Comparison of ENCODE assay signal across 8 cellular contexts in genomic region chr19:40432760-40433159, GRCh38. TPM values are rescaled to one million over a fixed set of nuclear protein-coding genes. Genes with fewer than 3 reads are reported as not detected.
DNase-seq lines count a peak whose midpoint lies in the region; ATAC-seq, FAIRE-seq and TF ChIP-seq lines count a peak whose summit lies in the region.
"Not testable (repeated sequence)": the region's sequence is repeated elsewhere in the genome, so short reads cannot be mapped to it uniquely, and the experiment has no call there.

No MANE protein-coding gene starts in this region.

- peak overlapping the region; percentile 4 for H2AFZ ChIP-seq in IMR-90 (replicated peaks; ENCODE audit: low read length, poor library complexity)
- H2AFZ ChIP-seq in keratinocyte (ENCODE audit: control insufficient read depth, low read length); neural progenitor cell (replicated peaks): not testable (repeated sequence)

- not testable (repeated sequence) for TF ChIP-seq POLR2A in IMR-90 (IDR thresholded peaks at IDR 0.05; ENCODE audit: low read depth, low read length); stomach (IDR thresholded peaks at IDR 0.05)

- ATAC-seq in IMR-90 (ENCODE audit: low read depth): not testable (repeated sequence)

- not testable (repeated sequence) for H3K27me3 ChIP-seq in BLaER1; IMR-90 (ENCODE audit: control insufficient read depth, insufficient read depth, low read length); adipocyte (replicated peaks; ENCODE audit: control insufficient read depth, insufficient read depth, low read length); keratinocyte (ENCODE audit: control insufficient read depth, extremely low read depth, insufficient read depth, low read length); neural progenitor cell; stomach

- H3F3A ChIP-seq in neural progenitor cell (ENCODE audit: low read depth): peaks cover 45% of the 10 kb centered on the region

- dilution Hi-C loops in IMR-90 (cut with HindIII; ENCODE audit: low sequenced_read_pairs, unreplicated experiment); keratinocyte (cut with MboI; ENCODE audit: extremely low pct_ligation_motif_present, low sequenced_read_pairs): not testable (repeated sequence)

- H4K8ac ChIP-seq in IMR-90 (ENCODE audit: low read depth in 2 of 2, low read length in 2 of 2): peak overlapping the region; percentile 93 to 99; a peak in 3 of 4 replicates

- H3K36me3 ChIP-seq in BLaER1; IMR-90 (ENCODE audit: control insufficient read depth, insufficient read depth, low read length); adipocyte (ENCODE audit: control insufficient read depth, insufficient read depth, low read length, severe bottlenecking); keratinocyte (ENCODE audit: control insufficient read depth in 2 of 2, extremely low read depth in 1 of 2, insufficient read depth in 2 of 2, low read length in 2 of 2); neural progenitor cell; stomach: not testable (repeated sequence)

- peak overlapping the region; percentile 63 for H3K4me3 ChIP-seq in BLaER1
- H3K4me3 ChIP-seq in IMR-90 (ENCODE audit: insufficient read depth, low read depth, low read length): not testable (repeated sequence)
- peak overlapping the region; percentile 75 for H3K4me3 ChIP-seq in adipocyte (ENCODE audit: low read length)
- H3K4me3 ChIP-seq in keratinocyte (ENCODE audit: control insufficient read depth in 2 of 3, extremely low read depth in 1 of 3, insufficient read depth in 2 of 3, low read depth in 1 of 3, low read length in 3 of 3): peak overlapping the region in 2 of 3 experiments; percentile 60 to 69
- H3K4me3 ChIP-seq in neural progenitor cell: peak overlapping the region; percentile 33
- peak overlapping the region; percentile 40 to 50 (median 44) for H3K4me3 ChIP-seq in stomach

- not testable (repeated sequence) for H3K79me1 ChIP-seq in IMR-90 (ENCODE audit: low read depth in 1 of 2, low read length in 2 of 2)

- in situ Hi-C loops in IMR-90 (cut with MboI; ENCODE audit: low sequenced_read_pairs): not testable (repeated sequence)

- peak overlapping the region; percentile 91 for H3K27ac ChIP-seq in BLaER1
- H3K27ac ChIP-seq in IMR-90 (ENCODE audit: insufficient read depth, low read length): peak overlapping the region; percentile 91
- H3K27ac ChIP-seq in keratinocyte (ENCODE audit: control insufficient read depth, insufficient read depth, low read length): peak overlapping the region; percentile 78
- not testable (repeated sequence) for H3K27ac ChIP-seq in neural progenitor cell
- peak overlapping the region; percentile 84 to 97 (median 95) for H3K27ac ChIP-seq in stomach

- WGBS in IMR-90 (ENCODE audit: extremely low coverage in 2 of 2, insufficient read length in 1 of 2), 2 experiments: no CpG with 5 or more reads among the region's 7 CpGs
- WGBS in stomach, 5 donors: 25 to 34% (median 27%) methylated on average over 7 of the region's 7 CpGs

- H3K9ac ChIP-seq in BLaER1: peak overlapping the region; percentile 86
- peak overlapping the region; percentile 87 for H3K9ac ChIP-seq in IMR-90 (ENCODE audit: low read depth, low read length)
- peak overlapping the region; percentile 93 for H3K9ac ChIP-seq in adipocyte (ENCODE audit: low read length)
- peak overlapping the region; percentile 80 for H3K9ac ChIP-seq in keratinocyte (ENCODE audit: control insufficient read depth, extremely low read depth, insufficient read depth, low read length)
- H3K9ac ChIP-seq in neural progenitor cell: not testable (repeated sequence)

- peak overlapping the region; percentile 98 for H4K91ac ChIP-seq in IMR-90 (ENCODE audit: insufficient read depth, low read depth, low read length)

- not testable (repeated sequence) for FAIRE-seq in keratinocyte (lab: Jason Lieb, UNC)

- not testable (repeated sequence) for H3K18ac ChIP-seq in IMR-90 (ENCODE audit: low read depth, low read length)

- not testable (repeated sequence) for H3K9me3 Mint-ChIP-seq in T-helper 1 cell treated with Interleukin-12 subunit alpha and Interleukin-12 subunit beta and Interleukin-4 antibody, amounts not matched to agents 30 μg/mL and 1 μg/mL, for 36 hours; endothelial cell (ENCODE audit: unreplicated experiment); neural progenitor cell

- not testable (repeated sequence) for H3K23ac ChIP-seq in IMR-90 (ENCODE audit: low read depth, low read length)

- TF ChIP-seq CTCF in IMR-90 (conservative IDR thresholded peaks at IDR 0.05; ENCODE audit: low read depth, low read length); endothelial cell (IDR thresholded peaks at IDR 0.05; ENCODE audit: unreplicated experiment); keratinocyte (optimal IDR thresholded peaks at IDR 0.05 in 1 of 3, IDR thresholded peaks at IDR 0.05 in 1 of 3, conservative IDR thresholded peaks at IDR 0.05 in 1 of 3; ENCODE audit: extremely low read depth in 1 of 3, insufficient read depth in 2 of 3, low read length in 3 of 3); neural progenitor cell (IDR thresholded peaks at IDR 0.05); stomach (IDR thresholded peaks at IDR 0.05): not testable (repeated sequence)

- H3K9me3 ChIP-seq in BLaER1; IMR-90 (ENCODE audit: control insufficient read depth, insufficient read depth, low read length); adipocyte (ENCODE audit: control insufficient read depth, low read length); keratinocyte (ENCODE audit: control insufficient read depth, low read depth, low read length); neural progenitor cell (ENCODE audit: low read depth); stomach: not testable (repeated sequence)

- H3K14ac ChIP-seq in IMR-90 (replicated peaks; ENCODE audit: low read depth, low read length): peak overlapping the region; percentile 94; the same call in 1 of the 2 replicates

- intact Hi-C loops in IMR-90 (cut with micrococcal nuclease); stomach (cut with DNase I; ENCODE audit: low total_unique reads): not testable (repeated sequence)

- H3K4me1 Mint-ChIP-seq in T-helper 1 cell treated with Interleukin-12 subunit alpha and Interleukin-12 subunit beta and Interleukin-4 antibody, amounts not matched to agents 30 μg/mL and 1 μg/mL, for 36 hours (ENCODE audit: low read depth); endothelial cell (ENCODE audit: unreplicated experiment): not testable (repeated sequence)
- peaks cover 23% of the 10 kb centered on the region for H3K4me1 Mint-ChIP-seq in neural progenitor cell

- peak overlapping the region; percentile 99 for H3K27ac Mint-ChIP-seq in T-helper 1 cell treated with Interleukin-12 subunit alpha and Interleukin-12 subunit beta and Interleukin-4 antibody, amounts not matched to agents 30 μg/mL and 1 μg/mL, for 36 hours
- peak overlapping the region; percentile 97 for H3K27ac Mint-ChIP-seq in endothelial cell (ENCODE audit: unreplicated experiment)
- H3K27ac Mint-ChIP-seq in neural progenitor cell: peak overlapping the region; percentile 91

- CTCF ChIA-PET in IMR-90 (lab: Yijun Ruan, JAX): interaction anchor here (0.6 kb wide), 1 partner anchor 202 kb away, joined by 3 read pairs; no protein-coding TSS in a partner anchor

- peak overlapping the region; percentile 85; the same call in 1 of the 2 replicates for H2AK5ac ChIP-seq in IMR-90 (ENCODE audit: low read depth, low read length)

- not testable (repeated sequence) for H2AK9ac ChIP-seq in IMR-90 (replicated peaks; ENCODE audit: low read depth, low read length, poor library complexity)

- H3K4me2 ChIP-seq in BLaER1 (peak overlapping the region; percentile 93), IMR-90 (ENCODE audit: low read depth, low read length) (peak overlapping the region; percentile 75), keratinocyte (ENCODE audit: control insufficient read depth, extremely low read depth, insufficient read depth, low read depth, low read length) (peak overlapping the region; percentile 86), neural progenitor cell (peak overlapping the region; percentile 74)

- TF ChIP-seq RAD21 in IMR-90 (IDR thresholded peaks at IDR 0.05; ENCODE audit: low read length): not testable (repeated sequence)

- peak overlapping the region; percentile 86 for H2BK5ac ChIP-seq in IMR-90 (ENCODE audit: low read depth, low read length, poor library complexity, severe bottlenecking)

- H3K36me3 Mint-ChIP-seq in T-helper 1 cell treated with Interleukin-12 subunit alpha and Interleukin-12 subunit beta and Interleukin-4 antibody, amounts not matched to agents 30 μg/mL and 1 μg/mL, for 36 hours (ENCODE audit: low read depth); endothelial cell (ENCODE audit: low read depth, unreplicated experiment); neural progenitor cell: not testable (repeated sequence)

- H3K9me1 ChIP-seq in IMR-90 (ENCODE audit: insufficient read depth, low read length); keratinocyte (ENCODE audit: control insufficient read depth, extremely low read depth, insufficient read depth, low read length): not testable (repeated sequence)

- peak overlapping the region; percentile 64; the same call in 1 of the 2 replicates for H4K5ac ChIP-seq in IMR-90 (ENCODE audit: low read depth, low read length)

- not testable (repeated sequence) for DNase-seq in IMR-90; adipocyte (ENCODE audit: low read depth); endothelial cell (ENCODE audit: low spot score); keratinocyte (ENCODE audit: low read depth, low spot score); neural progenitor cell (ENCODE audit: low spot score); stomach

- peaks cover 33% of the 10 kb centered on the region for H3K4me1 ChIP-seq in BLaER1
- H3K4me1 ChIP-seq in IMR-90 (ENCODE audit: control insufficient read depth, insufficient read depth, low read length): peaks cover 11% of the 10 kb centered on the region
- peaks cover 16% of the 10 kb centered on the region for H3K4me1 ChIP-seq in adipocyte (ENCODE audit: control insufficient read depth, insufficient read depth, low read length)
- H3K4me1 ChIP-seq in keratinocyte (ENCODE audit: control insufficient read depth, extremely low read depth, insufficient read depth, low read length): peaks cover 11% of the 10 kb centered on the region
- H3K4me1 ChIP-seq in neural progenitor cell: peaks cover 10% of the 10 kb centered on the region
- H3K4me1 ChIP-seq in stomach: peaks cover 16 to 30% (median 27%) of the 10 kb centered on the region in 4 donors

- not testable (repeated sequence) for H2BK15ac ChIP-seq in IMR-90 (ENCODE audit: low read depth, low read length)

- H3K4ac ChIP-seq in IMR-90 (ENCODE audit: low read depth, low read length): peak overlapping the region; percentile 96

- not testable (repeated sequence) for H2BK20ac ChIP-seq in IMR-90 (ENCODE audit: low read depth, low read length)

- peak overlapping the region; percentile 95 for H3K4me3 Mint-ChIP-seq in T-helper 1 cell treated with Interleukin-12 subunit alpha and Interleukin-12 subunit beta and Interleukin-4 antibody, amounts not matched to agents 30 μg/mL and 1 μg/mL, for 36 hours
- peak overlapping the region; percentile 89 for H3K4me3 Mint-ChIP-seq in endothelial cell (ENCODE audit: unreplicated experiment)
- H3K4me3 Mint-ChIP-seq in neural progenitor cell: peak overlapping the region; percentile 84

- H2BK120ac ChIP-seq in IMR-90 (ENCODE audit: low read depth, low read length): peak overlapping the region; percentile 78; the same call in 1 of the 2 replicates

- TF ChIP-seq EP300 in stomach (IDR thresholded peaks at IDR 0.05): not testable (repeated sequence)

- H4K20me1 ChIP-seq in BLaER1; IMR-90 (ENCODE audit: insufficient read depth, low read length); keratinocyte (ENCODE audit: control insufficient read depth, extremely low read depth, insufficient read depth, low read length); neural progenitor cell (ENCODE audit: low read depth): not testable (repeated sequence)

- H3K27me3 Mint-ChIP-seq in T-helper 1 cell treated with Interleukin-12 subunit alpha and Interleukin-12 subunit beta and Interleukin-4 antibody, amounts not matched to agents 30 μg/mL and 1 μg/mL, for 36 hours (ENCODE audit: low read depth); endothelial cell (ENCODE audit: unreplicated experiment): not testable (repeated sequence)
- peaks cover 10% of the 10 kb centered on the region for H3K27me3 Mint-ChIP-seq in neural progenitor cell (ENCODE audit: insufficient read depth, low read depth)

- POLR2A ChIA-PET in IMR-90 (lab: Charles Lee; ENCODE audit: unreplicated experiment): interaction anchor here (1.0 kb wide), 1 partner anchor 12 kb away, joined by 3 read pairs; no protein-coding TSS in a partner anchor

- BruUV-seq in IMR-90 (replicated peaks; lab: Mats Ljungman, UMichigan): not testable (repeated sequence)

- H3K56ac ChIP-seq in IMR-90 (ENCODE audit: extremely low read depth, insufficient read depth, low read length): peak overlapping the region; percentile 98; the same call in 1 of the 2 replicates

- H3K79me2 ChIP-seq in keratinocyte (ENCODE audit: control insufficient read depth, insufficient read depth, low read length); neural progenitor cell (ENCODE audit: low read depth): not testable (repeated sequence)

RNA-seq across cellular contexts. Expression of gene SERTAD1, which starts 7.0 kb away (rescaled TPM):
- 25.6 and 27.4 TPM in 2 replicates for total RNA-seq in IMR-90 (2012; rRNA removed)
- polyA plus RNA-seq in IMR-90 (2012; rRNA removed): 21.1 and 29.5 TPM in 2 replicates
- polyA plus RNA-seq in IMR-90 (2012; cell fraction: cytosol; rRNA removed): 44.7 and 59.8 TPM in 2 replicates
- 12.6 and 23.7 TPM in 2 replicates for polyA plus RNA-seq in IMR-90 (2012; cell fraction: nucleus; rRNA removed; ENCODE audit: low replicate concordance)
- total RNA-seq in endothelial cell (ENCODE audit: unreplicated experiment): 11.8 TPM
- 9.5 to 15.4 TPM (median 10.5 TPM) in 3 replicates for polyA plus RNA-seq in keratinocyte
- 17.5 TPM for polyA plus RNA-seq in keratinocyte (2011; ENCODE audit: low read depth)
- polyA plus RNA-seq in keratinocyte (2011; cell fraction: cytosol; rRNA removed): 7.1 and 13.0 TPM in 2 replicates
- 8.1 and 10.9 TPM in 2 replicates for polyA plus RNA-seq in keratinocyte (2011; cell fraction: nucleus; rRNA removed)
- 10.6 and 28.6 TPM in 2 replicates for polyA plus RNA-seq in keratinocyte (2012; ENCODE audit: low replicate concordance)
- 3.8 to 6.1 TPM (median 4.4 TPM) in 3 replicates for polyA minus RNA-seq in keratinocyte
- polyA minus RNA-seq in keratinocyte (2011; cell fraction: cytosol; rRNA and poly(A)+ RNA removed): 10.0 TPM
- polyA minus RNA-seq in keratinocyte (2011; cell fraction: nucleus; rRNA and poly(A)+ RNA removed): 3.5 and 4.0 TPM in 2 replicates
- 2.4 and 5.5 TPM in 2 replicates for total RNA-seq in neural progenitor cell (ENCODE audit: low replicate concordance)
- 10 to 100 TPM in 1 of 5 donors, 1 to 10 TPM in 3, not detected in 1; 8.6 to 16.8 (median 9.7) TPM for total RNA-seq in stomach
- 10 to 100 TPM; 11.2 to 36.5 (median 25.2) TPM for polyA plus RNA-seq in stomach

RNA-seq across cellular contexts. Expression of gene SERTAD3, which starts 11.4 kb away (rescaled TPM):
- total RNA-seq in IMR-90 (2012; rRNA removed): 23.3 and 25.6 TPM in 2 replicates
- polyA plus RNA-seq in IMR-90 (2012; rRNA removed): 17.9 and 20.5 TPM in 2 replicates
- polyA plus RNA-seq in IMR-90 (2012; cell fraction: cytosol; rRNA removed): 11.3 and 12.1 TPM in 2 replicates
- polyA plus RNA-seq in IMR-90 (2012; cell fraction: nucleus; rRNA removed; ENCODE audit: low replicate concordance): 9.0 and 10.8 TPM in 2 replicates
- 42.9 TPM for total RNA-seq in endothelial cell (ENCODE audit: unreplicated experiment)
- polyA plus RNA-seq in keratinocyte: 11.8 to 16.1 TPM (median 13.2 TPM) in 3 replicates
- 1.1 TPM for polyA plus RNA-seq in keratinocyte (2011; ENCODE audit: low read depth)
- polyA plus RNA-seq in keratinocyte (2011; cell fraction: cytosol; rRNA removed): 9.0 and 9.9 TPM in 2 replicates
- 11.3 and 14.8 TPM in 2 replicates for polyA plus RNA-seq in keratinocyte (2011; cell fraction: nucleus; rRNA removed)
- polyA plus RNA-seq in keratinocyte (2012; ENCODE audit: low replicate concordance): 11.9 and 19.4 TPM in 2 replicates
- polyA minus RNA-seq in keratinocyte: 14.4 to 18.5 TPM (median 14.8 TPM) in 3 replicates
- 35.3 TPM for polyA minus RNA-seq in keratinocyte (2011; cell fraction: cytosol; rRNA and poly(A)+ RNA removed)
- 9.1 and 9.6 TPM in 2 replicates for polyA minus RNA-seq in keratinocyte (2011; cell fraction: nucleus; rRNA and poly(A)+ RNA removed)
- 15.3 and 27.4 TPM in 2 replicates for total RNA-seq in neural progenitor cell (ENCODE audit: low replicate concordance)
- 10 to 100 TPM in 4 of 5 donors, 1 to 10 TPM in 1; 6.2 to 41.4 (median 32.5) TPM for total RNA-seq in stomach
- polyA plus RNA-seq in stomach: 10 to 100 TPM; 16.8 to 29.4 (median 25.9) TPM

RNA-seq across cellular contexts. Expression of gene PRX, which starts 19.6 kb away (rescaled TPM):
- 0.83 and 0.90 TPM in 2 replicates for total RNA-seq in IMR-90 (2012; rRNA removed)
- 1.7 and 1.8 TPM in 2 replicates for polyA plus RNA-seq in IMR-90 (2012; rRNA removed)
- 1.5 and 1.8 TPM in 2 replicates for polyA plus RNA-seq in IMR-90 (2012; cell fraction: cytosol; rRNA removed)
- 1.7 and 2.9 TPM in 2 replicates for polyA plus RNA-seq in IMR-90 (2012; cell fraction: nucleus; rRNA removed; ENCODE audit: low replicate concordance)
- 6.7 TPM for total RNA-seq in endothelial cell (ENCODE audit: unreplicated experiment)
- polyA plus RNA-seq in keratinocyte: 0.22 to 0.49 TPM (median 0.42 TPM) in 3 replicates
- polyA plus RNA-seq in keratinocyte (2011; ENCODE audit: low read depth): 0.56 TPM
- 0.21 and 0.45 TPM in 2 replicates for polyA plus RNA-seq in keratinocyte (2011; cell fraction: cytosol; rRNA removed)
- polyA plus RNA-seq in keratinocyte (2011; cell fraction: nucleus; rRNA removed): 0.82 and 1.0 TPM in 2 replicates
- 0.45 and 0.90 TPM in 2 replicates for polyA plus RNA-seq in keratinocyte (2012; ENCODE audit: low replicate concordance)
- 0.13 to 0.33 TPM (median 0.32 TPM) in 3 replicates for polyA minus RNA-seq in keratinocyte
- 0.58 TPM for polyA minus RNA-seq in keratinocyte (2011; cell fraction: cytosol; rRNA and poly(A)+ RNA removed)
- polyA minus RNA-seq in keratinocyte (2011; cell fraction: nucleus; rRNA and poly(A)+ RNA removed): 0.32 and 0.47 TPM in 2 replicates
- total RNA-seq in neural progenitor cell (ENCODE audit: low replicate concordance): 1.4 and 4.7 TPM in 2 replicates
- 1 to 10 TPM in 4 of 5 donors, not detected in 1; 4.3 to 8.6 (median 6.3) TPM for total RNA-seq in stomach
- polyA plus RNA-seq in stomach: 1 to 10 TPM; 1.6 to 2.7 (median 2.1) TPM

RNA-seq across cellular contexts. Expression of gene BLVRB, which starts 32.8 kb away (rescaled TPM):
- total RNA-seq in IMR-90 (2012; rRNA removed): 65.2 and 67.5 TPM in 2 replicates
- 102 and 113 TPM in 2 replicates for polyA plus RNA-seq in IMR-90 (2012; rRNA removed)
- polyA plus RNA-seq in IMR-90 (2012; cell fraction: cytosol; rRNA removed): 102 and 191 TPM in 2 replicates
- polyA plus RNA-seq in IMR-90 (2012; cell fraction: nucleus; rRNA removed; ENCODE audit: low replicate concordance): 34.9 and 86.3 TPM in 2 replicates
- total RNA-seq in endothelial cell (ENCODE audit: unreplicated experiment): 17.5 TPM
- polyA plus RNA-seq in keratinocyte: 48.6 to 129 TPM (median 52.5 TPM) in 3 replicates
- 26.7 TPM for polyA plus RNA-seq in keratinocyte (2011; ENCODE audit: low read depth)
- 57.0 and 105 TPM in 2 replicates for polyA plus RNA-seq in keratinocyte (2011; cell fraction: cytosol; rRNA removed)
- 39.1 and 52.7 TPM in 2 replicates for polyA plus RNA-seq in keratinocyte (2011; cell fraction: nucleus; rRNA removed)
- 75.2 and 154 TPM in 2 replicates for polyA plus RNA-seq in keratinocyte (2012; ENCODE audit: low replicate concordance)
- 34.0 to 82.3 TPM (median 74.7 TPM) in 3 replicates for polyA minus RNA-seq in keratinocyte
- 105 TPM for polyA minus RNA-seq in keratinocyte (2011; cell fraction: cytosol; rRNA and poly(A)+ RNA removed)
- polyA minus RNA-seq in keratinocyte (2011; cell fraction: nucleus; rRNA and poly(A)+ RNA removed): 15.5 and 17.0 TPM in 2 replicates
- 11.3 and 24.4 TPM in 2 replicates for total RNA-seq in neural progenitor cell (ENCODE audit: low replicate concordance)
- 100 to 1,000 TPM in 4 of 5 donors, 10 to 100 TPM in 1; 54.3 to 561 (median 121) TPM for total RNA-seq in stomach
- 100 to 1,000 TPM; 247 to 492 (median 288) TPM for polyA plus RNA-seq in stomach

RNA-seq across cellular contexts. Expression of gene SPTBN4, which starts 34.0 kb away (rescaled TPM):
- total RNA-seq in IMR-90 (2012; rRNA removed) (0.72 and 0.83 TPM in 2 replicates), endothelial cell (ENCODE audit: unreplicated experiment) (0.49 TPM), neural progenitor cell (ENCODE audit: low replicate concordance) (2.5 and 8.4 TPM in 2 replicates), stomach (10 to 100 TPM in 1 of 5 donors, 1 to 10 TPM in 3, not detected in 1; 2.2 to 18.1 (median 2.6) TPM)
- polyA plus RNA-seq in IMR-90 (2012; rRNA removed) (0.59 and 0.91 TPM in 2 replicates), keratinocyte (0.06 to 0.28 TPM (median 0.17 TPM) in 3 replicates), stomach (1 to 10 TPM; 1.4 to 2.2 (median 2.0) TPM)
- 0.50 and 1.9 TPM in 2 replicates for polyA plus RNA-seq in IMR-90 (2012; cell fraction: cytosol; rRNA removed)
- polyA plus RNA-seq in IMR-90 (2012; cell fraction: nucleus; rRNA removed; ENCODE audit: low replicate concordance): 2.4 and 2.6 TPM in 2 replicates
- polyA plus RNA-seq in keratinocyte (2011; ENCODE audit: low read depth): not detected
- 0.12 TPM in 1 of 2 replicates, not detected in the other for polyA plus RNA-seq in keratinocyte (2011; cell fraction: cytosol; rRNA removed)
- polyA plus RNA-seq in keratinocyte (2011; cell fraction: nucleus; rRNA removed): 0.20 and 0.57 TPM in 2 replicates
- polyA plus RNA-seq in keratinocyte (2012; ENCODE audit: low replicate concordance): 0.22 TPM in 1 of 2 replicates, not detected in the other
- not detected in 3 replicates for polyA minus RNA-seq in keratinocyte
- polyA minus RNA-seq in keratinocyte (2011; cell fraction: cytosol; rRNA and poly(A)+ RNA removed): not detected
- not detected in 2 replicates for polyA minus RNA-seq in keratinocyte (2011; cell fraction: nucleus; rRNA and poly(A)+ RNA removed)
